30 cellular contexts compared by ENCODE assay signal in the genomic region with DNA sequence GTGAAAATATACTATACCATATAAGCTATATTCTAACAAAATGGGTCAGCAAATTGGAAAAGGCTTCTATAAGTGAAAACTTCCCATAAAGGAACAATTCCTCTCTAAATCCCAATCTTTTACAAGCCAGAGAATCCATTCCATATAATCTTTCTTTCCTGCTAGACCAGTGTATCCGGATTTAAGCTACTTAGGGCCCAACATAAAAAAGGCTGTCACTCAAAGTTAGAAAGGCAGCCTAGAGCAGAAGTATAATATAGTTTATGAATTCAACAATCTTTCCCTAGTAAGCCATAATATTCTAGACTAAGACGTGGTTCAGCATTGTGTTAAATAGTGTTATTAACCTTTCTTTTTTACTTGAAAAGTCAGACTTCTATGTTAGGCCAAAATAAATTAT.
"Had no signal": no experiment of that assay in that cellular context is flagged by ENCODE, and none has a peak within 500 bp of the region (broad histone marks: within the 10 kb centered on the region; RNA-seq: fewer than 3 reads in every experiment).

No MANE protein-coding gene starts in this region.

- H3K27ac Mint-ChIP-seq: nephron progenitor cell, type B pancreatic cell had no signal

- DNase-seq: colonic mucosa; dermis blood vessel endothelial cell; effector memory CD4-positive, alpha-beta T cell; foreskin keratinocyte; heart right ventricle; hippocampal formation; left colon; left ventricle myocardium superior; lower lobe of right lung; mesenchymal stem cell; naive thymus-derived CD8-positive, alpha-beta T cell; nephron progenitor cell; nucleus accumbens; stimulated activated CD4-positive, alpha-beta T cell treated with anti-CD3 and anti-CD28 coated beads, Interleukin-12 subunit alpha, Interleukin-12 subunit beta, amount 100 ng/mL, for 4 hours; stimulated activated CD4-positive, alpha-beta T cell treated with anti-CD3 and anti-CD28 coated beads, Interleukin-1b, Interleukin-23, amount 100 ng/mL, for 48 hours; stimulated activated CD4-positive, alpha-beta T cell treated with anti-CD3 and anti-CD28 coated beads, Interleukin-4, amount 100 ng/mL, for 1 hour; stimulated activated CD8-positive, alpha-beta memory T cell treated with anti-CD3 and anti-CD28 coated beads, Interleukin-4, amount 100 ng/mL, for 48 hours; stimulated activated naive CD8-positive, alpha-beta T cell treated with anti-CD3 and anti-CD28 coated beads, Interleukin-15, Interleukin-2, amounts not matched to agents 100 U/mL and 50 U/mL, for 24 hours; substantia nigra; testis; tibial artery had no signal

- H3K36me3 Mint-ChIP-seq: type B pancreatic cell had no signal

- H3K4me3 ChIP-seq: colonic mucosa, esophagus muscularis mucosa, gastroesophageal sphincter, heart right ventricle, lower lobe of right lung, prostate gland, right atrium auricular region, smooth muscle cell, testis, tibial artery had no signal

- H3K9me3 Mint-ChIP-seq: naive thymus-derived CD8-positive, alpha-beta T cell; nephron progenitor cell; type B pancreatic cell had no signal

- H3K27ac ChIP-seq: colonic mucosa, esophagus muscularis mucosa, foreskin keratinocyte, gastroesophageal sphincter, heart right ventricle, lower lobe of right lung, prostate gland, right atrium auricular region, testis, tibial artery had no signal

- FAIRE-seq: endothelial cell of umbilical vein, islet of Langerhans had no signal

- H3K36me3 ChIP-seq: colonic mucosa, esophagus muscularis mucosa, gastroesophageal sphincter, heart right ventricle, lower lobe of right lung, prostate gland, right atrium auricular region, tibial artery had no signal

- H3K27me3 ChIP-seq: colonic mucosa, right atrium auricular region, testis had no signal

- H3K4me3 Mint-ChIP-seq: naive thymus-derived CD8-positive, alpha-beta T cell; nephron progenitor cell; type B pancreatic cell had no signal

- H3K4me1 ChIP-seq: colonic mucosa, esophagus muscularis mucosa, foreskin keratinocyte, gastroesophageal sphincter, heart right ventricle, lower lobe of right lung, prostate gland, right atrium auricular region, testis, tibial artery had no signal

- ATAC-seq: foreskin keratinocyte; gastroesophageal sphincter; heart right ventricle; left colon; left ventricle myocardium superior; lower lobe of right lung; naive thymus-derived CD8-positive, alpha-beta T cell; sciatic nerve; stimulated activated naive CD8-positive, alpha-beta T cell treated with anti-CD3 and anti-CD28 coated beads, Interleukin-15, Interleukin-2, amounts not matched to agents 100 U/mL and 50 U/mL, for 24 hours had no signal

- H3K9me3 ChIP-seq: colonic mucosa, esophagus muscularis mucosa, gastroesophageal sphincter, heart right ventricle, lower lobe of right lung, prostate gland, right atrium auricular region, testis, tibial artery had no signal

- H3K4me2 ChIP-seq: smooth muscle cell had no signal
